Comparison of ENCODE assay signal across 16 cellular contexts in genomic region chr14:60323199-60323891, GRCh38.
DNase-seq lines count a peak whose midpoint lies in the region; ATAC-seq and TF ChIP-seq lines count a peak whose summit lies in the region.
"Had no signal": no experiment of that assay in that cellular context is flagged by ENCODE, and none has a peak within 500 bp of the region (broad histone marks: within the 10 kb centered on the region; RNA-seq: fewer than 3 reads in every experiment).

No MANE protein-coding gene starts in this region.

- no peaks in the 10 kb centered on the region for H3K79me2 ChIP-seq in SK-N-SH (ENCODE audit: insufficient read depth)

- no peak for TF ChIP-seq RAD21 in SK-N-SH (IDR thresholded peaks at IDR 0.05; ENCODE audit: low read length)

- no peaks in the 10 kb centered on the region for H3K36me3 ChIP-seq in SK-N-SH (replicated peaks in 1 of 2; ENCODE audit: control insufficient read depth in 1 of 2, insufficient read depth in 2 of 2, low read length in 1 of 2)
- H3K36me3 ChIP-seq in psoas muscle (ENCODE audit: insufficient read depth in 1 of 2, low read depth in 1 of 2): no peaks in the 10 kb centered on the region
- no peaks in the 10 kb centered on the region for H3K36me3 ChIP-seq in CD8-positive, alpha-beta T cell (ENCODE audit: insufficient read depth, low read length)

- H2AFZ ChIP-seq in SK-N-SH (ENCODE audit: low read depth): no peak overlapping the region
- H2AFZ ChIP-seq: GM23248 had no signal

- H3K4me1 ChIP-seq in SK-N-SH (ENCODE audit: control insufficient read depth in 1 of 2, insufficient read depth in 2 of 2, low read depth in 1 of 2, low read length in 1 of 2) (peaks cover 0 to 3% of the 10 kb centered on the region in 2 experiments; a peak in 1 of 4 replicates), psoas muscle (peaks cover 3% of the 10 kb centered on the region)
- peaks cover 4% of the 10 kb centered on the region for H3K4me1 ChIP-seq in CD8-positive, alpha-beta T cell (ENCODE audit: insufficient read depth, low read length)

- peaks cover 22% of the 10 kb centered on the region for H3K36me3 Mint-ChIP-seq in WTC11
- H3K36me3 Mint-ChIP-seq in CD8-positive, alpha-beta T cell: no peaks in the 10 kb centered on the region

- TF ChIP-seq CTCF in SK-N-SH (IDR thresholded peaks at IDR 0.05): no peak
- TF ChIP-seq CTCF in WTC11 (IDR thresholded peaks at IDR 0.05): no peak
- TF ChIP-seq CTCF in psoas muscle (IDR thresholded peaks at IDR 0.05): no peak
- no peak for TF ChIP-seq CTCF in CD8-positive, alpha-beta T cell (IDR thresholded peaks at IDR 0.05)

- H3K27ac ChIP-seq in SK-N-SH (ENCODE audit: low read depth in 2 of 2, low read length in 1 of 2): no peak overlapping the region
- peak overlapping the region; percentile 62 for H3K27ac ChIP-seq in psoas muscle
- no peak overlapping the region for H3K27ac ChIP-seq in CD8-positive, alpha-beta T cell (ENCODE audit: low read depth, low read length)
- H3K27ac ChIP-seq: GM23248 had no signal

- CTCF ChIA-PET in SK-N-SH (lab: Yijun Ruan, JAX): interaction anchor here (1.2 to 4.1 kb wide), 4 partner anchors 9 to 239 kb away, joined by 3 to 24 read pairs (median 5); no protein-coding TSS in a partner anchor
- CTCF ChIA-PET in WTC11 (lab: Charles Lee): interaction anchor here (2.5 kb wide), 1 partner anchor 57 kb away, joined by 13 read pairs; no protein-coding TSS in a partner anchor
- CTCF ChIA-PET in CD8-positive, alpha-beta T cell (lab: Charles Lee): no interaction called here

- no peaks in the 10 kb centered on the region for H4K20me1 ChIP-seq in SK-N-SH (ENCODE audit: insufficient read depth)

- H3K4me3 Mint-ChIP-seq in WTC11: no peak overlapping the region
- H3K4me3 Mint-ChIP-seq in CD8-positive, alpha-beta T cell: no peak overlapping the region
- H3K4me3 Mint-ChIP-seq: CD8-positive, alpha-beta memory T cell had no signal

- H3K9me3 ChIP-seq in SK-N-SH (no peaks in the 10 kb centered on the region), psoas muscle (no peaks in the 10 kb centered on the region)
- no peaks in the 10 kb centered on the region for H3K9me3 ChIP-seq in CD8-positive, alpha-beta T cell (ENCODE audit: low read length)

- peaks cover 49% of the 10 kb centered on the region for H3K4me1 Mint-ChIP-seq in WTC11
- H3K4me1 Mint-ChIP-seq in CD8-positive, alpha-beta T cell (ENCODE audit: low read depth): peaks cover 13% of the 10 kb centered on the region

- DNase-seq in SK-N-SH (peak; percentile 46), WTC11 (ENCODE audit: low spot score) (no peak), psoas muscle (peak; percentile 13 to 72), GF-D8 (lab: John Stamatoyannopoulos, UW) (no peak), iPS-NIHi11 (ENCODE audit: low spot score) (no peak)
- DNase-seq in CD8-positive, alpha-beta T cell: no peak
- DNase-seq: CD8-positive, alpha-beta memory T cell; DMS79 treated with DMSO at 0.1 percent for 48 hours; GM23248; NCI-H1105 treated with DMSO at 0.1 percent for 48 hours; NCI-H187; NCI-H446 treated with DMSO at 0.1 percent for 48 hours; NCI-H748 treated with DMSO at 0.1 percent for 48 hours had no signal

- H3K27me3 ChIP-seq in SK-N-SH (ENCODE audit: insufficient read depth): no peaks in the 10 kb centered on the region; the same call in 1 of the 2 replicates
- no peaks in the 10 kb centered on the region for H3K27me3 ChIP-seq in psoas muscle (ENCODE audit: insufficient read depth in 3 of 3, low read length in 2 of 3)
- H3K27me3 ChIP-seq in CD8-positive, alpha-beta T cell (ENCODE audit: insufficient read depth, low read length): no peaks in the 10 kb centered on the region

- H3K4me2 ChIP-seq in SK-N-SH: no peak overlapping the region

- H3K4me3 ChIP-seq in SK-N-SH (ENCODE audit: low read depth in 2 of 2, low read length in 1 of 2): no peak overlapping the region
- H3K4me3 ChIP-seq in psoas muscle: no peak overlapping the region
- H3K4me3 ChIP-seq in CD8-positive, alpha-beta T cell (ENCODE audit: low read depth, low read length): no peak overlapping the region
- H3K4me3 ChIP-seq: GM23248 had no signal

- POLR2A ChIA-PET in SK-N-SH (lab: Yijun Ruan, JAX) (no interaction called here), WTC11 (lab: Charles Lee) (interaction anchor here (1.2 kb wide), 1 partner anchor 74 kb away, joined by 3 read pairs; the partner anchor contains the start of gene PPM1A)
- POLR2A ChIA-PET in CD8-positive, alpha-beta T cell (lab: Charles Lee): interaction anchor here (1.3 kb wide), 1 partner anchor 11 kb away, joined by 3 read pairs; no protein-coding TSS in a partner anchor

- no peak overlapping the region for H3K27ac Mint-ChIP-seq in WTC11
- no peak overlapping the region for H3K27ac Mint-ChIP-seq in CD8-positive, alpha-beta T cell
- H3K27ac Mint-ChIP-seq: CD8-positive, alpha-beta memory T cell had no signal

- H3F3A ChIP-seq in SK-N-SH (replicated peaks; ENCODE audit: insufficient read depth): no peaks in the 10 kb centered on the region

- no peaks in the 10 kb centered on the region for H3K9me2 ChIP-seq in SK-N-SH

- H3K9ac ChIP-seq in SK-N-SH: no peak overlapping the region
- H3K9ac ChIP-seq: GM23248 had no signal

- TF ChIP-seq EP300 in SK-N-SH (IDR thresholded peaks at IDR 0.05; ENCODE audit: borderline replicate concordance in 1 of 2, low read depth in 1 of 2, low read length in 1 of 2): no peak

- 75% methylated on average over 13 of the region's 14 CpGs for WGBS in SK-N-SH (ENCODE audit: low lambda C conversion rate)
- WGBS in psoas muscle, 3 donors: 40 to 61% (median 41%) methylated on average over 14 of the region's 14 CpGs

- intact Hi-C loops in psoas muscle (cut with DNase I): loop anchor here in 1 of 2 donors (10.0 kb wide), 1 partner anchor 129 kb away; no protein-coding TSS in a partner anchor
- intact Hi-C loops in CD8-positive, alpha-beta T cell (cut with DNase I, micrococcal nuclease): loop anchor here (10.0 kb wide), 2 partner anchors 229 to 1139 kb away; partner anchors contain the start of genes DAAM1 (in 1 of the 2) and PCNX4 (in 1 of the 2)

- H3K9me3 Mint-ChIP-seq in WTC11: peaks cover 21% of the 10 kb centered on the region
- no peaks in the 10 kb centered on the region for H3K9me3 Mint-ChIP-seq in CD8-positive, alpha-beta T cell
- H3K9me3 Mint-ChIP-seq: CD8-positive, alpha-beta memory T cell had no signal

- ATAC-seq in SK-N-SH treated with all-trans-retinoic acid at 6 μM for 48 hours (no peak), WTC11 (peak; percentile 59), psoas muscle (peak; percentile 79 to 85 (median 82)), GM18909 (IDR thresholded peaks at IDR 0.05; ENCODE audit: poor library complexity, unreplicated experiment) (no peak)
- no peak for ATAC-seq in CD8-positive, alpha-beta T cell
- ATAC-seq: HepG2 had no signal

- H3K27me3 Mint-ChIP-seq in WTC11 (ENCODE audit: low read depth): no peaks in the 10 kb centered on the region; the same call in none of the 2 replicates
- peaks cover 6% of the 10 kb centered on the region for H3K27me3 Mint-ChIP-seq in CD8-positive, alpha-beta T cell (ENCODE audit: low read depth)

TF ChIP-seq in SK-N-SH, 30 proteins besides CTCF, POLR2A, EP300 and RAD21 (continues in another document):
- TF ChIP-seq FOSL2 (IDR thresholded peaks at IDR 0.05; ENCODE audit: borderline replicate concordance, low read depth): no peak
- TF ChIP-seq SMC3 (IDR thresholded peaks at IDR 0.05; ENCODE audit: low read depth, low read length): no peak
- TF ChIP-seq NFIC (IDR thresholded peaks at IDR 0.05; ENCODE audit: borderline replicate concordance): no peak
- no peak for TF ChIP-seq FOXJ3 (CRISPR knock-in tag; IDR thresholded peaks at IDR 0.05)
- no peak for TF ChIP-seq RFX5 (IDR thresholded peaks at IDR 0.05; ENCODE audit: low read length)
- no peak for TF ChIP-seq GATA2 (CRISPR knock-in tag; IDR thresholded peaks at IDR 0.05)

TF ChIP-seq in SK-N-SH treated with all-trans-retinoic acid at 6 μM for 48 hours, 23 proteins besides CTCF, POLR2A, EP300 and RAD21 (continues in another document):
- TF ChIP-seq, protein P1, sequence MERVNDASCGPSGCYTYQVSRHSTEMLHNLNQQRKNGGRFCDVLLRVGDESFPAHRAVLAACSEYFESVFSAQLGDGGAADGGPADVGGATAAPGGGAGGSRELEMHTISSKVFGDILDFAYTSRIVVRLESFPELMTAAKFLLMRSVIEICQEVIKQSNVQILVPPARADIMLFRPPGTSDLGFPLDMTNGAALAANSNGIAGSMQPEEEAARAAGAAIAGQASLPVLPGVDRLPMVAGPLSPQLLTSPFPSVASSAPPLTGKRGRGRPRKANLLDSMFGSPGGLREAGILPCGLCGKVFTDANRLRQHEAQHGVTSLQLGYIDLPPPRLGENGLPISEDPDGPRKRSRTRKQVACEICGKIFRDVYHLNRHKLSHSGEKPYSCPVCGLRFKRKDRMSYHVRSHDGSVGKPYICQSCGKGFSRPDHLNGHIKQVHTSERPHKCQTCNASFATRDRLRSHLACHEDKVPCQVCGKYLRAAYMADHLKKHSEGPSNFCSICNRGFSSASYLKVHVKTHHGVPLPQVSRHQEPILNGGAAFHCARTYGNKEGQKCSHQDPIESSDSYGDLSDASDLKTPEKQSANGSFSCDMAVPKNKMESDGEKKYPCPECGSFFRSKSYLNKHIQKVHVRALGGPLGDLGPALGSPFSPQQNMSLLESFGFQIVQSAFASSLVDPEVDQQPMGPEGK (CRISPR knock-in tag; IDR thresholded peaks at IDR 0.05; ENCODE audit: borderline replicate concordance): no peak

TF ChIP-seq in WTC11, 78 proteins besides CTCF, POLR2A, EP300 and RAD21:
- no peak for TF ChIP-seq ZSCAN18 (CRISPR knock-in tag; IDR thresholded peaks at IDR 0.05)
- TF ChIP-seq EMX1 (CRISPR knock-in tag; IDR thresholded peaks at IDR 0.05): 0 out of 2 replicates have a peak, but pooled peaks have one; percentile 0

Comparison
In these comparisons a context has a peak if more than half of its experiments do, and no peak if none do; other contexts are left out.
1. DNase-seq: peak in SK-N-SH (single experiment) and psoas muscle (2 of 2); none in WTC11 (single experiment), GF-D8 (single experiment), CD8-positive, alpha-beta T cell (0 of 7) and iPS-NIHi11 (single experiment).
2. ATAC-seq: peak in WTC11 (single experiment) and psoas muscle (4 of 4); none in SK-N-SH treated with all-trans-retinoic acid at 6 μM for 48 hours (single experiment), CD8-positive, alpha-beta T cell (single experiment) and GM18909 (single experiment).